Comparison of ENCODE assay signal across 16 cellular contexts in genomic region chr2:188622898-188623297, GRCh38.
DNase-seq lines count a peak whose midpoint lies in the region; ATAC-seq and TF ChIP-seq lines count a peak whose summit lies in the region.
"Had no signal": no experiment of that assay in that cellular context is flagged by ENCODE, and none has a peak within 500 bp of the region (broad histone marks: within the 10 kb centered on the region; RNA-seq: fewer than 3 reads in every experiment).

No MANE protein-coding gene starts in this region.

- no peak for ATAC-seq in HG03571 (IDR thresholded peaks at IDR 0.05; ENCODE audit: unreplicated experiment)
- no peak for ATAC-seq in GM18858 (IDR thresholded peaks at IDR 0.05; ENCODE audit: unreplicated experiment)
- ATAC-seq: GM12878, HCT116 had no signal

- no peaks in the 10 kb centered on the region for H4K20me1 ChIP-seq in smooth muscle cell (ENCODE audit: low read depth)

- no peak overlapping the region for H3K18ac ChIP-seq in mesenchymal stem cell (ENCODE audit: low read depth in 1 of 2, low read length in 2 of 2)

- TF ChIP-seq CTCF in brain (conservative IDR thresholded peaks at IDR 0.05) = no peak
- no peak for TF ChIP-seq CTCF in smooth muscle cell (IDR thresholded peaks at IDR 0.05; ENCODE audit: borderline replicate concordance, insufficient read depth, poor library complexity, severe bottlenecking)

- H2AFZ ChIP-seq in mesenchymal stem cell (ENCODE audit: low read depth, low read length) = no peak overlapping the region
- peak overlapping the region; percentile 21 for H2AFZ ChIP-seq in smooth muscle cell (ENCODE audit: low read depth)
- H2AFZ ChIP-seq: GM23248 had no signal

- no peaks in the 10 kb centered on the region for H3K9me3 ChIP-seq in mesenchymal stem cell (ENCODE audit: control insufficient read depth, low read length)
- H3K9me3 ChIP-seq in smooth muscle cell (replicated peaks; ENCODE audit: low read depth) = no peaks in the 10 kb centered on the region

- H3K4me2 ChIP-seq in mesenchymal stem cell (ENCODE audit: low read length, poor library complexity, severe bottlenecking) (no peak overlapping the region), smooth muscle cell (peak overlapping the region; percentile 53)

- H3F3A ChIP-seq in smooth muscle cell (ENCODE audit: low read depth) = peaks cover 12% of the 10 kb centered on the region

- no peaks in the 10 kb centered on the region for H3K79me1 ChIP-seq in mesenchymal stem cell (replicated peaks; ENCODE audit: low read length, poor library complexity, severe bottlenecking)

- H3K27ac ChIP-seq in mesenchymal stem cell (ENCODE audit: low read length, poor library complexity, severe bottlenecking) (no peak overlapping the region), smooth muscle cell (ENCODE audit: low read depth) (peak overlapping the region; percentile 76)
- H3K27ac ChIP-seq: GM23248 had no signal

- no peak overlapping the region for H2BK5ac ChIP-seq in mesenchymal stem cell (ENCODE audit: low read depth, low read length, poor library complexity, severe bottlenecking)

- 98% methylated on average over 2 of the region's 2 CpGs for WGBS in mesenchymal stem cell
- WGBS in smooth muscle cell (ENCODE audit: low lambda C conversion rate) = 27% methylated on average over 2 of the region's 2 CpGs

- H2AK5ac ChIP-seq in mesenchymal stem cell (ENCODE audit: low read length, severe bottlenecking) = no peak overlapping the region

- no peak overlapping the region for H3K4ac ChIP-seq in mesenchymal stem cell (ENCODE audit: low read depth in 1 of 2, low read length in 2 of 2)

- H3K79me2 ChIP-seq in smooth muscle cell (ENCODE audit: low read depth) = peaks cover 4% of the 10 kb centered on the region

- H3K14ac ChIP-seq in mesenchymal stem cell (ENCODE audit: low read length in 2 of 2) = no peak overlapping the region

- no peak overlapping the region for H2BK12ac ChIP-seq in mesenchymal stem cell (ENCODE audit: low read length in 2 of 2)

- H3K36me3 Mint-ChIP-seq in brain = no peaks in the 10 kb centered on the region

- H3K36me3 ChIP-seq in mesenchymal stem cell (ENCODE audit: control insufficient read depth in 1 of 2, insufficient read depth in 2 of 2, low read depth in 1 of 2, low read length in 2 of 2) (no peaks in the 10 kb centered on the region), smooth muscle cell (ENCODE audit: low read depth) (no peaks in the 10 kb centered on the region)

- H3K4me3 ChIP-seq in mesenchymal stem cell (ENCODE audit: insufficient read depth in 1 of 2, low read depth in 1 of 2, low read length in 2 of 2) (no peak overlapping the region), smooth muscle cell (no peak overlapping the region)
- H3K4me3 ChIP-seq: GM12878, GM23248 had no signal

- H2BK120ac ChIP-seq in mesenchymal stem cell (ENCODE audit: low read depth, low read length) = no peak overlapping the region

- H3K4me1 Mint-ChIP-seq in brain = peaks cover 9% of the 10 kb centered on the region
- H3K4me1 Mint-ChIP-seq: B cell had no signal

- H3K27me3 ChIP-seq in mesenchymal stem cell (ENCODE audit: control insufficient read depth in 1 of 2, insufficient read depth in 1 of 2, low read length in 2 of 2) = no peaks in the 10 kb centered on the region
- H3K27me3 ChIP-seq in smooth muscle cell (ENCODE audit: low read depth) = no peaks in the 10 kb centered on the region

- peak; percentile 25 for DNase-seq in EH (ENCODE audit: low read depth)
- DNase-seq in mesenchymal stem cell = no peak
- no peak for DNase-seq in smooth muscle cell (lab: John Stamatoyannopoulos, UW; ENCODE audit: unreplicated experiment)
- no peak for DNase-seq in central memory CD4-positive, alpha-beta T cell
- DNase-seq: ACHN; C1 segment of cervical spinal cord; Calu3; CD4-positive, alpha-beta T cell; DMS 273 treated with DMSO at 0.1 percent for 48 hours; GM23248 had no signal

- H4K91ac ChIP-seq in mesenchymal stem cell (ENCODE audit: low read length) = no peak overlapping the region

- peak overlapping the region in 1 of 5 experiments; percentile 43 for H3K4me3 Mint-ChIP-seq in brain
- H3K4me3 Mint-ChIP-seq: B cell; CD4-positive, alpha-beta T cell had no signal

- no peak overlapping the region for H2BK15ac ChIP-seq in mesenchymal stem cell (ENCODE audit: low read depth, poor library complexity, severe bottlenecking)

- peaks cover 3% of the 10 kb centered on the region for H3K27me3 Mint-ChIP-seq in brain
- H3K27me3 Mint-ChIP-seq: B cell; CD4-positive, alpha-beta T cell had no signal

- no peak overlapping the region for H3K23ac ChIP-seq in mesenchymal stem cell (ENCODE audit: low read length in 2 of 2)

- peak overlapping the region in 3 of 5 experiments; percentile 18 to 96 (median 32) for H3K27ac Mint-ChIP-seq in brain
- H3K27ac Mint-ChIP-seq: B cell; CD4-positive, alpha-beta T cell had no signal

- H3K4me1 ChIP-seq in mesenchymal stem cell (ENCODE audit: control insufficient read depth, insufficient read depth, low read depth, low read length) (no peaks in the 10 kb centered on the region), smooth muscle cell (ENCODE audit: low read depth) (peaks cover 21% of the 10 kb centered on the region)

- H4K8ac ChIP-seq in mesenchymal stem cell (ENCODE audit: low read length) = no peak overlapping the region

- H3K9ac ChIP-seq in mesenchymal stem cell (ENCODE audit: low read length) = peak overlapping the region; percentile 56
- H3K9ac ChIP-seq in smooth muscle cell (ENCODE audit: low read depth) = no peak overlapping the region
- H3K9ac ChIP-seq: GM23248 had no signal

- H3K9me3 Mint-ChIP-seq in brain = peaks cover 0 to 8% (median 4%) of the 10 kb centered on the region in 5 experiments
- H3K9me3 Mint-ChIP-seq: CD4-positive, alpha-beta T cell had no signal
